20 cellular contexts compared by ENCODE assay signal in genomic region chr6:162852810-162853577, GRCh38.
A peak's percentile ranks its signal among the peaks of the same experiment; 100 is the strongest.
DNase-seq lines count a peak whose midpoint lies in the region; ATAC-seq and TF ChIP-seq lines count a peak whose summit lies in the region.
"Had no signal": no experiment of that assay in that cellular context is flagged by ENCODE, and none has a peak within 500 bp of the region (broad histone marks: within the 10 kb centered on the region; RNA-seq: fewer than 3 reads in every experiment).

No MANE protein-coding gene starts in this region.

- no peak for TF ChIP-seq RAD21 in neural cell (conservative IDR thresholded peaks at IDR 0.05)

- H4K20me1 ChIP-seq in hepatocyte (ENCODE audit: insufficient read depth, poor library complexity, severe bottlenecking) (no peaks in the 10 kb centered on the region), neural cell (ENCODE audit: insufficient read depth) (no peaks in the 10 kb centered on the region)

- intact Hi-C loops in left cardiac atrium (cut with DNase I): loop anchor here in 1 of 2 donors (10.0 kb wide), 2 partner anchors 322 to 562 kb away; partner anchors contain the start of gene QKI

- H3K9me3 ChIP-seq in WERI-Rb-1 (ENCODE audit: severe bottlenecking): no peaks in the 10 kb centered on the region
- no peaks in the 10 kb centered on the region for H3K9me3 ChIP-seq in hepatocyte (ENCODE audit: low read depth)
- H3K9me3 ChIP-seq in neural cell (ENCODE audit: low read length): no peaks in the 10 kb centered on the region

- H3K4me2 ChIP-seq in hepatocyte: no peak overlapping the region
- no peak overlapping the region for H3K4me2 ChIP-seq in neural cell (ENCODE audit: low read length)

- TF ChIP-seq CTCF in WERI-Rb-1 (IDR thresholded peaks at IDR 0.05; ENCODE audit: low read depth, low read length) (no peak), hepatocyte (IDR thresholded peaks at IDR 0.05; ENCODE audit: poor library complexity) (peak; percentile 2), neural cell (IDR thresholded peaks at IDR 0.05; ENCODE audit: poor library complexity, severe bottlenecking) (peak; percentile 18)

- H3K27ac ChIP-seq in WERI-Rb-1 (peak overlapping the region; percentile 82), hepatocyte (no peak overlapping the region), neural cell (ENCODE audit: low read length) (no peak overlapping the region), temporal lobe (ENCODE audit: low read depth, low read length) (peak overlapping the region; percentile 75)

- no peaks in the 10 kb centered on the region for H3K36me3 ChIP-seq in WERI-Rb-1
- H3K36me3 ChIP-seq in hepatocyte (replicated peaks; ENCODE audit: insufficient read depth, low read depth): no peaks in the 10 kb centered on the region
- no peaks in the 10 kb centered on the region for H3K36me3 ChIP-seq in neural cell (ENCODE audit: insufficient read depth, low read length)

- 71% methylated on average over 9 of the region's 9 CpGs for WGBS in hepatocyte (ENCODE audit: low lambda C conversion rate, missing lambda C conversion rate)

- TF ChIP-seq EP300 in neural cell (conservative IDR thresholded peaks at IDR 0.05; ENCODE audit: poor library complexity, severe bottlenecking): no peak

- H3K9me2 ChIP-seq in hepatocyte (replicated peaks; ENCODE audit: insufficient read depth) (no peaks in the 10 kb centered on the region), neural cell (ENCODE audit: insufficient read depth, low read length) (no peaks in the 10 kb centered on the region)

- peaks cover 14% of the 10 kb centered on the region for H3K4me1 ChIP-seq in hepatocyte (ENCODE audit: insufficient read depth)

- H3K27me3 ChIP-seq in WERI-Rb-1 (ENCODE audit: insufficient read depth, low read depth, severe bottlenecking) (no peaks in the 10 kb centered on the region), hepatocyte (no peaks in the 10 kb centered on the region), neural cell (ENCODE audit: insufficient read depth, low read depth, low read length) (no peaks in the 10 kb centered on the region)

- no peak overlapping the region for H3K4me3 ChIP-seq in WERI-Rb-1 (ENCODE audit: low read depth, low read length)
- no peak overlapping the region for H3K4me3 ChIP-seq in hepatocyte
- no peak overlapping the region for H3K4me3 ChIP-seq in neural cell (ENCODE audit: low read length)

- H2AFZ ChIP-seq in hepatocyte (no peak overlapping the region), neural cell (ENCODE audit: low read depth, low read length) (no peak overlapping the region)

- H3K79me2 ChIP-seq in hepatocyte (no peaks in the 10 kb centered on the region), neural cell (replicated peaks; ENCODE audit: insufficient read depth, low read length) (no peaks in the 10 kb centered on the region)

- ATAC-seq in left cardiac atrium: no peak
- ATAC-seq in GM19328 (IDR thresholded peaks at IDR 0.05; ENCODE audit: unreplicated experiment): no peak
- no peak for ATAC-seq in GM21723 (IDR thresholded peaks at IDR 0.05; ENCODE audit: unreplicated experiment)
- no peak for ATAC-seq in HG03025 (IDR thresholded peaks at IDR 0.05; ENCODE audit: low FRiP score, unreplicated experiment)
- ATAC-seq: HCT116 had no signal

- DNase-seq in WERI-Rb-1: no peak
- DNase-seq in hepatocyte (ENCODE audit: low spot score): no peak
- no peak for DNase-seq in left cardiac atrium
- DNase-seq: AML-193, COR-L47, DMS153, KBM-7, MV-4-11, NCI-H1417, NCI-H187 treated with DMSO at 0.1 percent for 48 hours, NCI-H2171, NCI-H446, NCI-H69, SHP77 had no signal

- no peak overlapping the region for H3K9ac ChIP-seq in neural cell (ENCODE audit: low read length)

- peaks cover 5% of the 10 kb centered on the region for H3F3A ChIP-seq in neural cell (ENCODE audit: insufficient read depth, low read length, poor library complexity, severe bottlenecking)

TF ChIP-seq in neural cell, 6 proteins besides CTCF, POLR2A, EP300 and RAD21:
- TF ChIP-seq MXI1 (conservative IDR thresholded peaks at IDR 0.05; ENCODE audit: poor library complexity, severe bottlenecking) (no peak), TAF1 (IDR thresholded peaks at IDR 0.05; ENCODE audit: low read depth) (no peak), EZH2 (IDR thresholded peaks at IDR 0.05; ENCODE audit: borderline replicate concordance, insufficient read depth, low read length, poor library complexity, severe bottlenecking) (no peak), SMC3 (conservative IDR thresholded peaks at IDR 0.05; ENCODE audit: poor library complexity) (no peak), POLR2AphosphoS5 (IDR thresholded peaks at IDR 0.05) (no peak)
- TF ChIP-seq, protein P1, sequence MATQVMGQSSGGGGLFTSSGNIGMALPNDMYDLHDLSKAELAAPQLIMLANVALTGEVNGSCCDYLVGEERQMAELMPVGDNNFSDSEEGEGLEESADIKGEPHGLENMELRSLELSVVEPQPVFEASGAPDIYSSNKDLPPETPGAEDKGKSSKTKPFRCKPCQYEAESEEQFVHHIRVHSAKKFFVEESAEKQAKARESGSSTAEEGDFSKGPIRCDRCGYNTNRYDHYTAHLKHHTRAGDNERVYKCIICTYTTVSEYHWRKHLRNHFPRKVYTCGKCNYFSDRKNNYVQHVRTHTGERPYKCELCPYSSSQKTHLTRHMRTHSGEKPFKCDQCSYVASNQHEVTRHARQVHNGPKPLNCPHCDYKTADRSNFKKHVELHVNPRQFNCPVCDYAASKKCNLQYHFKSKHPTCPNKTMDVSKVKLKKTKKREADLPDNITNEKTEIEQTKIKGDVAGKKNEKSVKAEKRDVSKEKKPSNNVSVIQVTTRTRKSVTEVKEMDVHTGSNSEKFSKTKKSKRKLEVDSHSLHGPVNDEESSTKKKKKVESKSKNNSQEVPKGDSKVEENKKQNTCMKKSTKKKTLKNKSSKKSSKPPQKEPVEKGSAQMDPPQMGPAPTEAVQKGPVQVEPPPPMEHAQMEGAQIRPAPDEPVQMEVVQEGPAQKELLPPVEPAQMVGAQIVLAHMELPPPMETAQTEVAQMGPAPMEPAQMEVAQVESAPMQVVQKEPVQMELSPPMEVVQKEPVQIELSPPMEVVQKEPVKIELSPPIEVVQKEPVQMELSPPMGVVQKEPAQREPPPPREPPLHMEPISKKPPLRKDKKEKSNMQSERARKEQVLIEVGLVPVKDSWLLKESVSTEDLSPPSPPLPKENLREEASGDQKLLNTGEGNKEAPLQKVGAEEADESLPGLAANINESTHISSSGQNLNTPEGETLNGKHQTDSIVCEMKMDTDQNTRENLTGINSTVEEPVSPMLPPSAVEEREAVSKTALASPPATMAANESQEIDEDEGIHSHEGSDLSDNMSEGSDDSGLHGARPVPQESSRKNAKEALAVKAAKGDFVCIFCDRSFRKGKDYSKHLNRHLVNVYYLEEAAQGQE (IDR thresholded peaks at IDR 0.05; ENCODE audit: borderline replicate concordance): no peak

Comparison
In these comparisons a context has a peak if more than half of its experiments do, and no peak if none do; other contexts are left out.
1. H3K27ac ChIP-seq: peak in WERI-Rb-1 (single experiment) and temporal lobe (single experiment); none in hepatocyte (single experiment) and neural cell (single experiment).